In the genomic region with DNA sequence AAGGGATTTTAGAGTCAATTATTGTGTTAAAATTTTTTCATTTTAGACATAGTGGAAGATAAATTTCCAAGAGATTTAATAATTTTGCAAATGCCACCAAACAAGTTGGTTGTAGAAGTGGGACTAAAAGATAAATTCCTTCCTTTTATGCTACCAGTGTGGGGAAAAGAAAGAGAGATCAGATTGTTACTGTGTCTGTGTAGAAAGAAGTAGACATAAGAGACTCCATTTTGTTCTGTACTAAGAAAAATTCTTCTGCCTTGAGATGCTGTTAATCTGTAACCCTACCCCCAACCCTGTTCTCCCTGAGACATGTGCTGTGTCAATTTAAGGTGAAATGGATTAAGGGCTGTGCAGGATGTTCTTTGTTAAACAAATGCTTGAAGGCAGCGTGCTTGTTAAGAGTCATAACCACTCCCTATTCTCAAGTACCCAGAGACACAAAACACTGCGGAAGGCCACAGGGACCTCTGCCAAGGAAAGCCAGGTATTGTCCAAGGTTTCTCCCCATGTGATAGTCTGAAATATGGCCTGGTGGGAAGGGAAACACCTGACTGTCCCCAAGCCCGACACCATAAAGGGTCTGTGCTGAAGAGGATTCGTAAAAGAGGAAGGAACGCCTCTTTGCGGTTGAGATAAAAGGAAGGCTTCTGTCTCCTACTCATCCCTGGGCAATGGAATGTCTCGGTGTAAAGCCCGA, we compare ENCODE assay signal across 8 cellular contexts.
DNase-seq lines count a peak whose midpoint lies in the region; FAIRE-seq and TF ChIP-seq lines count a peak whose summit lies in the region.
"Not testable (repeated sequence)": the region's sequence is repeated elsewhere in the genome, so short reads cannot be mapped to it uniquely, and the experiment has no call there.

No MANE protein-coding gene starts in this region.

- not testable (repeated sequence) for H3K27ac ChIP-seq in H9 (ENCODE audit: insufficient read length, low read depth, low read length); keratinocyte (ENCODE audit: control insufficient read depth, insufficient read depth, low read length)
- H3K27ac ChIP-seq in VCaP (peak overlapping the region; percentile 57), epithelial cell of prostate (peak overlapping the region; percentile 55), trophoblast cell (ENCODE audit: low read depth, low read length) (peak overlapping the region; percentile 49)

- dilution Hi-C loops in keratinocyte (cut with MboI; ENCODE audit: extremely low pct_ligation_motif_present, low sequenced_read_pairs), result not testable (repeated sequence)

- H2BK20ac ChIP-seq in H9 (ENCODE audit: low read depth, low read length, poor library complexity, severe bottlenecking), result not testable (repeated sequence)

- H3T11ph ChIP-seq in H9 (ENCODE audit: low read length), result not testable (repeated sequence)

- H3K27me3 Mint-ChIP-seq in H9 (ENCODE audit: low read depth), result not testable (repeated sequence)

- not testable (repeated sequence) for H4K12ac ChIP-seq in trophoblast cell (ENCODE audit: low read depth, low read length)

- H3K4me1 Mint-ChIP-seq in H9, result peaks cover 44 to 53% of the 10 kb centered on the region in 2 experiments

- not testable (repeated sequence) for H3K79me1 ChIP-seq in H9 (ENCODE audit: insufficient read depth, low read depth, low read length, poor library complexity, severe bottlenecking); trophoblast cell (ENCODE audit: low read length)

- not testable (repeated sequence) for H2BK5ac ChIP-seq in H9 (ENCODE audit: insufficient read length, low read length); trophoblast cell (ENCODE audit: low read depth, low read length, poor library complexity)

- not testable (repeated sequence) for H3K27me3 ChIP-seq in H9 (ENCODE audit: insufficient read depth, low read length); keratinocyte (ENCODE audit: control insufficient read depth, extremely low read depth, insufficient read depth, low read length); trophoblast cell (ENCODE audit: insufficient read depth, low read length)

- not testable (repeated sequence) for H3K4me3 ChIP-seq in keratinocyte (ENCODE audit: control insufficient read depth in 2 of 3, extremely low read depth in 1 of 3, insufficient read depth in 2 of 3, low read depth in 1 of 3, low read length in 3 of 3); trophoblast cell (ENCODE audit: low read depth, low read length)

- H3K9ac ChIP-seq in H9 (ENCODE audit: extremely low read depth, insufficient read length, low read length); keratinocyte (ENCODE audit: control insufficient read depth, extremely low read depth, insufficient read depth, low read length); trophoblast cell (ENCODE audit: low read length): not testable (repeated sequence)

- not testable (repeated sequence) for H3K4me1 ChIP-seq in H9 (ENCODE audit: insufficient read depth, low read length); keratinocyte (ENCODE audit: control insufficient read depth, extremely low read depth, insufficient read depth, low read length)
- peaks cover 6 to 12% of the 10 kb centered on the region in 2 experiments for H3K4me1 ChIP-seq in trophoblast cell (ENCODE audit: control insufficient read depth in 1 of 2, insufficient read depth in 2 of 2, low read length in 2 of 2)

- H3K27ac Mint-ChIP-seq in H9, result peak overlapping the region; percentile 72 to 98 (median 72); a peak in 6 of 7 replicates

- no CpG with 5 or more reads among the region's 8 CpGs for WGBS in H9 (ENCODE audit: extremely low coverage, insufficient read length, low lambda C conversion rate)
- WGBS in trophoblast cell (ENCODE audit: extremely low coverage, insufficient coverage, insufficient read length), result no CpG with 5 or more reads among the region's 8 CpGs

- H2BK120ac ChIP-seq in H9 (ENCODE audit: low read depth, low read length, poor library complexity, severe bottlenecking); trophoblast cell (ENCODE audit: insufficient read depth, low read length, poor library complexity): not testable (repeated sequence)

- not testable (repeated sequence) for H2BK15ac ChIP-seq in H9 (ENCODE audit: low read depth, low read length)

- not testable (repeated sequence) for H4K20me1 ChIP-seq in H9 (ENCODE audit: control insufficient read depth, insufficient read depth, insufficient read length); keratinocyte (ENCODE audit: control insufficient read depth, extremely low read depth, insufficient read depth, low read length)

- not testable (repeated sequence) for H3K23ac ChIP-seq in H9 (ENCODE audit: insufficient read length, low read depth, low read length); trophoblast cell (ENCODE audit: low read length)

- not testable (repeated sequence) for H2AFZ ChIP-seq in H9 (ENCODE audit: low read length); keratinocyte (ENCODE audit: control insufficient read depth, low read length); trophoblast cell (ENCODE audit: insufficient read depth, low read length, poor library complexity)

- H3K79me2 ChIP-seq in H9 (ENCODE audit: insufficient read depth, low read length); keratinocyte (ENCODE audit: control insufficient read depth, insufficient read depth, low read length); trophoblast cell (ENCODE audit: control insufficient read depth, insufficient read depth, low read length, poor library complexity): not testable (repeated sequence)

- H4K91ac ChIP-seq in H9 (ENCODE audit: insufficient read length, low read depth, low read length); trophoblast cell (ENCODE audit: low read depth, low read length): not testable (repeated sequence)

- H3K14ac ChIP-seq in H9 (ENCODE audit: insufficient read depth, low read length); trophoblast cell (ENCODE audit: low read length): not testable (repeated sequence)

- H4K8ac ChIP-seq in H9 (replicated peaks; ENCODE audit: insufficient read length, low read depth, low read length), result not testable (repeated sequence)
- H4K8ac ChIP-seq in trophoblast cell (ENCODE audit: low read depth, low read length), result peak overlapping the region; percentile 4

- peak overlapping the region in 1 of 2 experiments; percentile 42; a peak in 3 of 5 replicates for H3K4me3 Mint-ChIP-seq in H9

- H3K36me3 ChIP-seq in keratinocyte (ENCODE audit: control insufficient read depth in 2 of 2, extremely low read depth in 1 of 2, insufficient read depth in 2 of 2, low read length in 2 of 2); trophoblast cell (ENCODE audit: control insufficient read depth in 1 of 2, insufficient read depth in 2 of 2, low read length in 2 of 2): not testable (repeated sequence)

- not testable (repeated sequence) for H3K36me3 Mint-ChIP-seq in H9 (ENCODE audit: insufficient read depth in 1 of 3, low read depth in 3 of 3)

- H3K18ac ChIP-seq in H9 (ENCODE audit: insufficient read length, low read depth, low read length); trophoblast cell (ENCODE audit: low read length): not testable (repeated sequence)

- H3K9me3 Mint-ChIP-seq in H9, result not testable (repeated sequence)

- not testable (repeated sequence) for H3K4me2 ChIP-seq in H9 (ENCODE audit: insufficient read depth, insufficient read length, low read length); keratinocyte (ENCODE audit: control insufficient read depth, extremely low read depth, insufficient read depth, low read depth, low read length); trophoblast cell (ENCODE audit: low read length)

- peak; percentile 49 for FAIRE-seq in keratinocyte (lab: Jason Lieb, UNC)

- not testable (repeated sequence) for H2AK5ac ChIP-seq in H9 (ENCODE audit: insufficient read length, low read length); trophoblast cell (ENCODE audit: low read length)

- not testable (repeated sequence) for H3K9me3 ChIP-seq in H9 (ENCODE audit: control insufficient read depth, low read depth, low read length); keratinocyte (ENCODE audit: control insufficient read depth, low read depth, low read length); trophoblast cell (ENCODE audit: insufficient read depth, low read depth, low read length)

- not testable (repeated sequence) for H3K56ac ChIP-seq in H9 (ENCODE audit: insufficient read length, low read depth, low read length)

- not testable (repeated sequence) for H2BK12ac ChIP-seq in H9 (ENCODE audit: insufficient read length, low read depth, low read length); trophoblast cell (ENCODE audit: low read length)

- H3K23me2 ChIP-seq in H9 (ENCODE audit: insufficient read length, low read depth, low read length, poor library complexity, severe bottlenecking), result not testable (repeated sequence)

- DNase-seq in A172 (ENCODE audit: low spot score) (peak; percentile 67), H9 (peak; percentile 64), NCI-H187 (lab: John Stamatoyannopoulos, UW) (peak; percentile 9 to 36), NCI-H82 (lab: John Stamatoyannopoulos, UW) (peak; percentile 63), epithelial cell of prostate (ENCODE audit: low read depth, low spot score) (peak; percentile 64), trophoblast cell (peak; percentile 44 to 80)
- DNase-seq in keratinocyte (ENCODE audit: low read depth, low spot score), result not testable (repeated sequence)

- not testable (repeated sequence) for TF ChIP-seq CTCF in H9 (conservative IDR thresholded peaks at IDR 0.05); VCaP (conservative IDR thresholded peaks at IDR 0.05); keratinocyte (optimal IDR thresholded peaks at IDR 0.05 in 1 of 3, IDR thresholded peaks at IDR 0.05 in 1 of 3, conservative IDR thresholded peaks at IDR 0.05 in 1 of 3; ENCODE audit: extremely low read depth in 1 of 3, insufficient read depth in 2 of 3, low read length in 3 of 3)

- not testable (repeated sequence) for H3K9me1 ChIP-seq in keratinocyte (ENCODE audit: control insufficient read depth, extremely low read depth, insufficient read depth, low read length)

- H4K5ac ChIP-seq in H9 (ENCODE audit: insufficient read length, low read depth, low read length), result not testable (repeated sequence)

- not testable (repeated sequence) for H3K4ac ChIP-seq in H9 (ENCODE audit: low read depth, low read length); trophoblast cell (ENCODE audit: low read depth, low read length)
